Comparison of ENCODE assay signal across 19 cellular contexts in the genomic region with DNA sequence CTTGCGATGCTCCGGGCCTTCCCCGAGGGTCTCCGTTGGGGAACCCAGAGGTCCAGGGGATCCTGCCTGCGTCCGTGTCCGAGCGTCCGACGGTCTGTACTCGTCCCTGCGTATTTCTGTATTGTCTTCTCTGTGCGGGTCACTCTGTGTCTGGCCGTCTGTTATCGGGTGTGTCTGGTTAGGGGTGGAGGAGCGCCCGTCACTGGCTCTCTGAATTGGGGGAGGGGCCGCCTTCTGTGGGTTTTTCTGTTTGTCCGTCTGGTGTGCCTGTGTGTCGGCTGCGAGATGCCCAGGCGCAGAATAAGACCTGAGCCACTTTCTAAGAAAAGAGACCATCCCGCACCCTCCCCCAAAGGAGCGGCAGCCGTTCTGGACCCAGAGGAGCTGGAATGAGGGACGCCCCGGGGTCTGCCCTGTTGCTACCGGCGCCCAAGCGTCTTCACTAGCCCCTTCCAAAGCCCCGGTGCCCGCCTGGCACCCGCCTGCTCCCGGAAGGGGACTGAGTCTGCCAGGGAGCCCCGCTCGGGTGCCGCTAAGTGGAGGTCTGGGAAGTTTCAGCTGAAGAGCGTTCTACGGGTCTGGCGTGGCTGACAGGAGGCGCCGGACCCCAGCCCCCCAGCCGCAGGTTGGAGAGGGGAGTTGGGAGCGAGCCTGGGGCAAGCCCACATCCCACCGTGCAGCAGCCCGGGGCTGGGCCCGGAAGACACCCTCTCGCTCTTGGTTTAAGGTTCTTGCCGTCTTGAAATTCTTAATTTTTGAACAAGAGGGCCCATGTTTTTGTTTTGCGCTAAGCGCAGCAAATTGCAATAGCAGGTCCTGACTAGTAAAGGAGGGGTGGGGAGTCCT. TPM values are rescaled to one million over a fixed set of nuclear protein-coding genes. Genes with fewer than 3 reads are reported as not detected.
"Had no signal": no experiment of that assay in that cellular context is flagged by ENCODE, and none has a peak within 500 bp of the region (broad histone marks: within the 10 kb centered on the region; RNA-seq: fewer than 3 reads in every experiment).

No MANE protein-coding gene starts in this region.

- H3K4me3 Mint-ChIP-seq: activated B cell treated with CpG ODN at 0.5 μM for 24 hours; activated T-cell treated with anti-CD3 and anti-CD28 coated beads, Interleukin-2, amount 50 U/mL, for 4 hours had no signal

- H3K9me3 ChIP-seq: testis had no signal

- H3K27me3 ChIP-seq: testis had no signal

- H3K27ac Mint-ChIP-seq: activated B cell treated with CpG ODN at 0.5 μM for 24 hours; naive thymus-derived CD4-positive, alpha-beta T cell; stimulated activated naive CD8-positive, alpha-beta T cell treated with anti-CD3 and anti-CD28 coated beads, Interleukin-15, amount 100 ng/mL, for 72 hours had no signal

- DNase-seq: activated B cell treated with CpG ODN at 0.5 μM for 24 hours; activated CD4-positive, alpha-beta T cell treated with anti-CD3 and anti-CD28 coated beads, Interleukin-2, amount 50 U/mL, for 4 hours; activated gamma-delta T cell; activated T-cell treated with anti-CD3 and anti-CD28 coated beads, Interleukin-2, amount 50 U/mL, for 4 hours; central memory CD4-positive, alpha-beta T cell; cortex of kidney; effector CD8-positive, alpha-beta T cell; hypothalamus; naive thymus-derived CD4-positive, alpha-beta T cell; stimulated activated CD4-positive, alpha-beta T cell treated with anti-CD3 and anti-CD28 coated beads, Interleukin-4, amount 100 ng/mL, for 24 hours; stimulated activated naive CD8-positive, alpha-beta T cell treated with anti-CD3 and anti-CD28 coated beads, Interleukin-15, amount 100 ng/mL, for 72 hours; T-helper 1 cell; testis had no signal

- H3K27ac ChIP-seq: testis had no signal

- ATAC-seq: activated T-cell treated with anti-CD3 and anti-CD28 coated beads, Interleukin-2, amount 50 U/mL, for 4 hours; naive thymus-derived CD4-positive, alpha-beta T cell; stimulated activated naive CD8-positive, alpha-beta T cell treated with anti-CD3 and anti-CD28 coated beads, Interleukin-15, amount 100 ng/mL, for 72 hours had no signal

- H3K9me3 Mint-ChIP-seq: stimulated activated naive CD8-positive, alpha-beta T cell treated with anti-CD3 and anti-CD28 coated beads, Interleukin-15, amount 100 ng/mL, for 72 hours had no signal

- H3K4me1 ChIP-seq: testis had no signal

RNA-seq across cellular contexts. Expression of gene OTOP1, which starts 1.0 kb away (rescaled TPM):
- total RNA-seq: activated B cell treated with CpG ODN at 0.5 μM for 24 hours; activated T-cell treated with anti-CD3 and anti-CD28 coated beads, Interleukin-2, amount 50 U/mL, for 4 hours; glomerular endothelial cell; lung microvascular endothelial cell; mononuclear cell; naive thymus-derived CD4-positive, alpha-beta T cell; osteocyte; pulmonary artery endothelial cell; urinary bladder had no signal
